ENCODE assay signal across 1 cellular context in the genomic region with DNA sequence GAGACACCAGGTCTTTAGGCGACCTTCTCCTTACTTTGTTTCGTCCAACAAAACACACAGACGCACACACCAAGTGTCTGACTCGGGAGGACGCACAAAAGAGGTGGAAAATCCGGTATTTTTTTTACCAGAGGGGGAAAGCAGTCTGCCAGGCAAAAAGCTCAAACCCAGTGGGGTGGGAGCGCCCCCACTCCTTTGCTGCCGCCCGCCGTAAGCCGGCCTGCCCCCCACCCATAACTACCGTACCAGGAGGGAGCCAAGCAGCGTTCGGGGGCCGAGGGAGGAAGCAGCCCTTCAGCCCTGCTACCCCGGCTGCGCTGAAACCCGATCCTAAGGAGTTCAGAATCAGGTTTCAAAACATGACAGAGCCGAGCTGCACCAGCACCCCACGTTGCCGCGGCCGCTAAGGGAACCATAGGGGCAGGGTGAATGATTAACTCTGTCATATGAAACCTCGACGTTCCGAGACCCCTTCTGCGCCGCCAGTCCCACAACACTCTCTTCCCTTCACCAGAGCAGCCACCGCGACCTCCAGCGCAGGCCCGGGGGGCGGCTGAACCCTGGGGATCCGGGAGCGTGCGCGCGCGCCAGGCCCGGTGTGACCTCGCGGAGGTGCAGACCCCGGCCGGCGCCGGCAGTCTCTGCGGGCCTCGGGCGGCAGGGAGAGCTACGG.
A peak's percentile ranks its signal among the peaks of the same experiment; 100 is the strongest.
TF ChIP-seq lines count a peak whose summit lies in the region.

No MANE protein-coding gene starts in this region.

TF ChIP-seq in HEK293, 187 proteins besides CTCF, POLR2A, EP300 and RAD21 (continued from another document and continues in another):
- TF ChIP-seq, protein P1, sequence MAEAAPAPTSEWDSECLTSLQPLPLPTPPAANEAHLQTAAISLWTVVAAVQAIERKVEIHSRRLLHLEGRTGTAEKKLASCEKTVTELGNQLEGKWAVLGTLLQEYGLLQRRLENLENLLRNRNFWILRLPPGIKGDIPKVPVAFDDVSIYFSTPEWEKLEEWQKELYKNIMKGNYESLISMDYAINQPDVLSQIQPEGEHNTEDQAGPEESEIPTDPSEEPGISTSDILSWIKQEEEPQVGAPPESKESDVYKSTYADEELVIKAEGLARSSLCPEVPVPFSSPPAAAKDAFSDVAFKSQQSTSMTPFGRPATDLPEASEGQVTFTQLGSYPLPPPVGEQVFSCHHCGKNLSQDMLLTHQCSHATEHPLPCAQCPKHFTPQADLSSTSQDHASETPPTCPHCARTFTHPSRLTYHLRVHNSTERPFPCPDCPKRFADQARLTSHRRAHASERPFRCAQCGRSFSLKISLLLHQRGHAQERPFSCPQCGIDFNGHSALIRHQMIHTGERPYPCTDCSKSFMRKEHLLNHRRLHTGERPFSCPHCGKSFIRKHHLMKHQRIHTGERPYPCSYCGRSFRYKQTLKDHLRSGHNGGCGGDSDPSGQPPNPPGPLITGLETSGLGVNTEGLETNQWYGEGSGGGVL (tag by site-specific recombination; IDR thresholded peaks at IDR 0.05) = peak; percentile 79
- TF ChIP-seq GLIS1 (tag by site-specific recombination; IDR thresholded peaks at IDR 0.05) = peak; percentile 97
- TF ChIP-seq ZNF350 (tag by site-specific recombination; IDR thresholded peaks at IDR 0.05) = no peak
- TF ChIP-seq ZFP3 (tag by site-specific recombination; IDR thresholded peaks at IDR 0.05; ENCODE audit: low read depth) = no peak
- no peak for TF ChIP-seq ZNF514 (tag by site-specific recombination; IDR thresholded peaks at IDR 0.05)
- TF ChIP-seq, protein P2, sequence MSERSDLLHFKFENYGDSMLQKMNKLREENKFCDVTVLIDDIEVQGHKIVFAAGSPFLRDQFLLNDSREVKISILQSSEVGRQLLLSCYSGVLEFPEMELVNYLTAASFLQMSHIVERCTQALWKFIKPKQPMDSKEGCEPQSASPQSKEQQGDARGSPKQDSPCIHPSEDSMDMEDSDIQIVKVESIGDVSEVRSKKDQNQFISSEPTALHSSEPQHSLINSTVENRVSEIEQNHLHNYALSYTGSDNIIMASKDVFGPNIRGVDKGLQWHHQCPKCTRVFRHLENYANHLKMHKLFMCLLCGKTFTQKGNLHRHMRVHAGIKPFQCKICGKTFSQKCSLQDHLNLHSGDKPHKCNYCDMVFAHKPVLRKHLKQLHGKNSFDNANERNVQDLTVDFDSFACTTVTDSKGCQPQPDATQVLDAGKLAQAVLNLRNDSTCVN (tag by site-specific recombination; optimal IDR thresholded peaks at IDR 0.05) = peak; percentile 65
- TF ChIP-seq ZNF169 (tag by site-specific recombination; IDR thresholded peaks at IDR 0.05) = no peak
- no peak for TF ChIP-seq REST (tag by site-specific recombination; IDR thresholded peaks at IDR 0.05)
- no peak for TF ChIP-seq ZNF211 (tag by site-specific recombination; IDR thresholded peaks at IDR 0.05; ENCODE audit: low read depth)
- TF ChIP-seq MZF1 (tag by site-specific recombination; IDR thresholded peaks at IDR 0.05; ENCODE audit: borderline replicate concordance) = no peak
- peak; percentile 78 for TF ChIP-seq ZBTB48 (tag by site-specific recombination; IDR thresholded peaks at IDR 0.05)
- TF ChIP-seq ZNF610 (tag by site-specific recombination; IDR thresholded peaks at IDR 0.05; ENCODE audit: borderline replicate concordance) = no peak
- TF ChIP-seq, protein P3, sequence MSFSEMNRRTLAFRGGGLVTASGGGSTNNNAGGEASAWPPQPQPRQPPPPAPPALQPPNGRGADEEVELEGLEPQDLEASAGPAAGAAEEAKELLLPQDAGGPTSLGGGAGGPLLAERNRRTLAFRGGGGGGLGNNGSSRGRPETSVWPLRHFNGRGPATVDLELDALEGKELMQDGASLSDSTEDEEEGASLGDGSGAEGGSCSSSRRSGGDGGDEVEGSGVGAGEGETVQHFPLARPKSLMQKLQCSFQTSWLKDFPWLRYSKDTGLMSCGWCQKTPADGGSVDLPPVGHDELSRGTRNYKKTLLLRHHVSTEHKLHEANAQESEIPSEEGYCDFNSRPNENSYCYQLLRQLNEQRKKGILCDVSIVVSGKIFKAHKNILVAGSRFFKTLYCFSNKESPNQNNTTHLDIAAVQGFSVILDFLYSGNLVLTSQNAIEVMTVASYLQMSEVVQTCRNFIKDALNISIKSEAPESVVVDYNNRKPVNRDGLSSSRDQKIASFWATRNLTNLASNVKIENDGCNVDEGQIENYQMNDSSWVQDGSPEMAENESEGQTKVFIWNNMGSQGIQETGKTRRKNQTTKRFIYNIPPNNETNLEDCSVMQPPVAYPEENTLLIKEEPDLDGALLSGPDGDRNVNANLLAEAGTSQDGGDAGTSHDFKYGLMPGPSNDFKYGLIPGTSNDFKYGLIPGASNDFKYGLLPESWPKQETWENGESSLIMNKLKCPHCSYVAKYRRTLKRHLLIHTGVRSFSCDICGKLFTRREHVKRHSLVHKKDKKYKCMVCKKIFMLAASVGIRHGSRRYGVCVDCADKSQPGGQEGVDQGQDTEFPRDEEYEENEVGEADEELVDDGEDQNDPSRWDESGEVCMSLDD (tag by site-specific recombination; IDR thresholded peaks at IDR 0.05) = peak; percentile 52; the same call in 1 of the 2 replicates
- TF ChIP-seq, protein P4, sequence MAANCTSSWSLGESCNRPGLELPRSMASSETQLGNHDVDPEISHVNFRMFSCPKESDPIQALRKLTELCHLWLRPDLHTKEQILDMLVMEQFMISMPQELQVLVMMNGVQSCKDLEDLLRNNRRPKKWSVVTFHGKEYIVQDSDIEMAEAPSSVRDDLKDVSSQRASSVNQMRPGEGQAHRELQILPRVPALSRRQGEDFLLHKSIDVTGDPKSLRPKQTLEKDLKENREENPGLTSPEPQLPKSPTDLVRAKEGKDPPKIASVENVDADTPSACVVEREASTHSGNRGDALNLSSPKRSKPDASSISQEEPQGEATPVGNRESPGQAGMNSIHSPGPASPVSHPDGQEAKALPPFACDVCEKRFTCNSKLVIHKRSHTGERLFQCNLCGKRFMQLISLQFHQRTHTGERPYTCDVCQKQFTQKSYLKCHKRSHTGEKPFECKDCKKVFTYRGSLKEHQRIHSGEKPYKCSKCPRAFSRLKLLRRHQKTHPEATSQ (tag by site-specific recombination; IDR thresholded peaks at IDR 0.05) = no peak
- no peak for TF ChIP-seq ZNF561 (tag by site-specific recombination; IDR thresholded peaks at IDR 0.05; ENCODE audit: borderline replicate concordance)
- no peak for TF ChIP-seq ZNF621 (tag by site-specific recombination; IDR thresholded peaks at IDR 0.05)
- TF ChIP-seq ZNF2 (tag by site-specific recombination; IDR thresholded peaks at IDR 0.05) = peak; percentile 53; the same call in 1 of the 2 replicates
- no peak for TF ChIP-seq ZNF148 (tag by site-specific recombination; IDR thresholded peaks at IDR 0.05; ENCODE audit: borderline replicate concordance)
- no peak for TF ChIP-seq OVOL3 (tag by site-specific recombination; IDR thresholded peaks at IDR 0.05)
- TF ChIP-seq GLI2 (tag by site-specific recombination; IDR thresholded peaks at IDR 0.05; ENCODE audit: borderline replicate concordance, low read depth) = no peak
- no peak for TF ChIP-seq ZNF510 (tag by site-specific recombination; IDR thresholded peaks at IDR 0.05; ENCODE audit: insufficient replicate concordance)
- TF ChIP-seq ZNF549 (tag by site-specific recombination; IDR thresholded peaks at IDR 0.05) = no peak
- TF ChIP-seq ZNF16 (tag by site-specific recombination; IDR thresholded peaks at IDR 0.05; ENCODE audit: low read depth) = peak; percentile 77; the same call in 1 of the 2 replicates
- TF ChIP-seq ZBTB21 (tag by site-specific recombination; IDR thresholded peaks at IDR 0.05) = no peak
- TF ChIP-seq ZNF341 (tag by site-specific recombination; IDR thresholded peaks at IDR 0.05; ENCODE audit: low read depth) = peak; percentile 48
- no peak for TF ChIP-seq MYNN (tag by site-specific recombination; IDR thresholded peaks at IDR 0.05; ENCODE audit: borderline replicate concordance)
- TF ChIP-seq, protein P5, sequence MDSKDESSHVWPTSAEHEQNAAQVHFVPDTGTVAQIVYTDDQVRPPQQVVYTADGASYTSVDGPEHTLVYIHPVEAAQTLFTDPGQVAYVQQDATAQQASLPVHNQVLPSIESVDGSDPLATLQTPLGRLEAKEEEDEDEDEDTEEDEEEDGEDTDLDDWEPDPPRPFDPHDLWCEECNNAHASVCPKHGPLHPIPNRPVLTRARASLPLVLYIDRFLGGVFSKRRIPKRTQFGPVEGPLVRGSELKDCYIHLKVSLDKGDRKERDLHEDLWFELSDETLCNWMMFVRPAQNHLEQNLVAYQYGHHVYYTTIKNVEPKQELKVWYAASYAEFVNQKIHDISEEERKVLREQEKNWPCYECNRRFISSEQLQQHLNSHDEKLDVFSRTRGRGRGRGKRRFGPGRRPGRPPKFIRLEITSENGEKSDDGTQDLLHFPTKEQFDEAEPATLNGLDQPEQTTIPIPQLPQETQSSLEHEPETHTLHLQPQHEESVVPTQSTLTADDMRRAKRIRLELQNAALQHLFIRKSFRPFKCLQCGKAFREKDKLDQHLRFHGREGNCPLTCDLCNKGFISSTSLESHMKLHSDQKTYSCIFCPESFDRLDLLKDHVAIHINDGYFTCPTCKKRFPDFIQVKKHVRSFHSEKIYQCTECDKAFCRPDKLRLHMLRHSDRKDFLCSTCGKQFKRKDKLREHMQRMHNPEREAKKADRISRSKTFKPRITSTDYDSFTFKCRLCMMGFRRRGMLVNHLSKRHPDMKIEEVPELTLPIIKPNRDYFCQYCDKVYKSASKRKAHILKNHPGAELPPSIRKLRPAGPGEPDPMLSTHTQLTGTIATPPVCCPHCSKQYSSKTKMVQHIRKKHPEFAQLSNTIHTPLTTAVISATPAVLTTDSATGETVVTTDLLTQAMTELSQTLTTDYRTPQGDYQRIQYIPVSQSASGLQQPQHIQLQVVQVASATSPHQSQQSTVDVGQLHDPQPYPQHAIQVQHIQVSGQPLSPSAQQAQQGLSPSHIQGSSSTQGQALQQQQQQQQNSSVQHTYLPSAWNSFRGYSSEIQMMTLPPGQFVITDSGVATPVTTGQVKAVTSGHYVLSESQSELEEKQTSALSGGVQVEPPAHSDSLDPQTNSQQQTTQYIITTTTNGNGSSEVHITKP (tag by site-specific recombination; IDR thresholded peaks at IDR 0.05) = peak; percentile 21
- no peak for TF ChIP-seq ZNF146 (tag by site-specific recombination; IDR thresholded peaks at IDR 0.05)
- no peak for TF ChIP-seq ZNF544 (tag by site-specific recombination; IDR thresholded peaks at IDR 0.05)
- 0 out of 2 replicates have a peak, but pooled peaks have one; percentile 22 for TF ChIP-seq ZNF10 (tag by site-specific recombination; IDR thresholded peaks at IDR 0.05)
- TF ChIP-seq ZFP69B (tag by site-specific recombination; IDR thresholded peaks at IDR 0.05) = no peak
- TF ChIP-seq, protein P6, sequence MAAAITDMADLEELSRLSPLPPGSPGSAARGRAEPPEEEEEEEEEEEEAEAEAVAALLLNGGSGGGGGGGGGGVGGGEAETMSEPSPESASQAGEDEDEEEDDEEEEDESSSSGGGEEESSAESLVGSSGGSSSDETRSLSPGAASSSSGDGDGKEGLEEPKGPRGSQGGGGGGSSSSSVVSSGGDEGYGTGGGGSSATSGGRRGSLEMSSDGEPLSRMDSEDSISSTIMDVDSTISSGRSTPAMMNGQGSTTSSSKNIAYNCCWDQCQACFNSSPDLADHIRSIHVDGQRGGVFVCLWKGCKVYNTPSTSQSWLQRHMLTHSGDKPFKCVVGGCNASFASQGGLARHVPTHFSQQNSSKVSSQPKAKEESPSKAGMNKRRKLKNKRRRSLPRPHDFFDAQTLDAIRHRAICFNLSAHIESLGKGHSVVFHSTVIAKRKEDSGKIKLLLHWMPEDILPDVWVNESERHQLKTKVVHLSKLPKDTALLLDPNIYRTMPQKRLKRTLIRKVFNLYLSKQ (tag by site-specific recombination; IDR thresholded peaks at IDR 0.05; ENCODE audit: borderline replicate concordance) = no peak
- no peak for TF ChIP-seq ZNF843 (tag by site-specific recombination; IDR thresholded peaks at IDR 0.05)
- TF ChIP-seq ZFHX2 (tag by site-specific recombination; conservative IDR thresholded peaks at IDR 0.05) = no peak
- TF ChIP-seq ZNF529 (tag by site-specific recombination; IDR thresholded peaks at IDR 0.05; ENCODE audit: insufficient replicate concordance) = no peak
- TF ChIP-seq GLIS2 (tag by site-specific recombination; IDR thresholded peaks at IDR 0.05) = peak; percentile 90
- no peak for TF ChIP-seq SCRT2 (tag by site-specific recombination; IDR thresholded peaks at IDR 0.05)
- no peak for TF ChIP-seq ZBTB17 (tag by site-specific recombination; IDR thresholded peaks at IDR 0.05)
- TF ChIP-seq ZNF654 (tag by site-specific recombination; IDR thresholded peaks at IDR 0.05; ENCODE audit: low read depth) = no peak
- TF ChIP-seq ZNF366 (tag by site-specific recombination; conservative IDR thresholded peaks at IDR 0.05) = no peak
- TF ChIP-seq WT1 (tag by site-specific recombination; IDR thresholded peaks at IDR 0.05) = peak; percentile 28; the same call in 1 of the 2 replicates
